ENCODE assay signal across 8 cellular contexts in genomic region chr11:86938900-86939880, GRCh38. TPM values are rescaled to one million over a fixed set of nuclear protein-coding genes. Genes with fewer than 3 reads are reported as not detected.
DNase-seq lines count a peak whose midpoint lies in the region; ATAC-seq and TF ChIP-seq lines count a peak whose summit lies in the region.

No MANE protein-coding gene starts in this region.

- peak; percentile 56 to 71 (median 59) for TF ChIP-seq CTCF in breast epithelium (IDR thresholded peaks at IDR 0.05)

- no peaks in the 10 kb centered on the region for H3K9me3 ChIP-seq in breast epithelium

- DNase-seq in Right ventricle myocardium superior (no peak), cardiac septum (ENCODE audit: low spot score) (no peak), NCI-H748 treated with DMSO at 0.1 percent for 48 hours (lab: John Stamatoyannopoulos, UW) (peak; percentile 15), breast epithelium (ENCODE audit: low spot score in 2 of 2) (no peak), lung microvascular endothelial cell (ENCODE audit: low read depth in 2 of 2) (peak; percentile 77 to 79), activated T-cell treated with anti-CD3 and anti-CD28 coated beads for 4 hours (no peak)
- no peak for DNase-seq in stimulated activated CD4-positive, alpha-beta T cell treated with anti-CD3 and anti-CD28 coated beads, Interleukin-4, amount 100 ng/mL, for 4 hours

- H3K4me1 ChIP-seq in breast epithelium = peaks cover 4 to 12% of the 10 kb centered on the region in 2 donors

- no peak for TF ChIP-seq POLR2A in breast epithelium (IDR thresholded peaks at IDR 0.05)

- H3K27me3 ChIP-seq in breast epithelium = no peaks in the 10 kb centered on the region

- intact Hi-C loops in Right ventricle myocardium superior (cut with DNase I) (loop anchor here (2.0 to 5.0 kb wide), 2 partner anchors 352 to 483 kb away; no protein-coding TSS in a partner anchor), cardiac septum (cut with DNase I) (loop anchor here (2.0 to 10.0 kb wide), 2 partner anchors 352 to 486 kb away; no protein-coding TSS in a partner anchor), breast epithelium (cut with DNase I; ENCODE audit: low total_unique reads) (loop anchor here (5.0 kb wide), 1 partner anchor 353 kb away; no protein-coding TSS in a partner anchor)

- H3K4me3 ChIP-seq in breast epithelium = no peak overlapping the region

- no peaks in the 10 kb centered on the region for H3K36me3 ChIP-seq in breast epithelium

- ATAC-seq in Right ventricle myocardium superior (ENCODE audit: poor library complexity) (peak; percentile 52), HG03175 (IDR thresholded peaks at IDR 0.05; ENCODE audit: unreplicated experiment) (peak; percentile 71)

- peak overlapping the region; percentile 68 to 84 for H3K27ac ChIP-seq in breast epithelium

RNA-seq across cellular contexts. Expression of gene FZD4, which starts 16.0 kb away (rescaled TPM):
- total RNA-seq in Right ventricle myocardium superior = 26.9 TPM
- 14.4 TPM for total RNA-seq in cardiac septum
- 100 to 1,000 TPM in 1 of 3 donors, 10 to 100 TPM in 2; 44.5 to 408 (median 72.8) TPM for total RNA-seq in breast epithelium
- total RNA-seq in lung microvascular endothelial cell = 97.0 and 133 TPM in 2 replicates

Comparison
In these comparisons a context has a peak if more than half of its experiments do, and no peak if none do; other contexts are left out.
1. DNase-seq: peak in NCI-H748 treated with DMSO at 0.1 percent for 48 hours (single experiment) and lung microvascular endothelial cell (2 of 2); none in Right ventricle myocardium superior (single experiment), cardiac septum (single experiment), breast epithelium (0 of 2), activated T-cell treated with anti-CD3 and anti-CD28 coated beads for 4 hours (single experiment) and stimulated activated CD4-positive, alpha-beta T cell treated with anti-CD3 and anti-CD28 coated beads, Interleukin-4, amount 100 ng/mL, for 4 hours (0 of 2).